8 cellular contexts compared by ENCODE assay signal in genomic region chr17:57739402-57740224, GRCh38. TPM values are rescaled to one million over a fixed set of nuclear protein-coding genes. Genes with fewer than 3 reads are reported as not detected.
DNase-seq lines count a peak whose midpoint lies in the region; ATAC-seq and TF ChIP-seq lines count a peak whose summit lies in the region.

No MANE protein-coding gene starts in this region.

- H3K4me3 ChIP-seq in retinal pigment epithelial cell (ENCODE audit: low read length): no peak overlapping the region

- peak; percentile 65 for ATAC-seq in GM21529 (IDR thresholded peaks at IDR 0.05; ENCODE audit: unreplicated experiment)

- TF ChIP-seq CTCF in retinal pigment epithelial cell (conservative IDR thresholded peaks at IDR 0.05; ENCODE audit: low read depth, low read length): peak; percentile 57

- DNase-seq in COR-L47 (lab: John Stamatoyannopoulos, UW) (peak; percentile 14), NCI-H69 (lab: John Stamatoyannopoulos, UW) (peak; percentile 84), dermis blood vessel endothelial cell (peak; percentile 15), retinal pigment epithelial cell (ENCODE audit: low read depth) (no peak), globus pallidus (ENCODE audit: low spot score) (no peak), cerebellar nuclear complex (lab: John Stamatoyannopoulos, UW) (no peak)
- DNase-seq in stimulated activated CD4-positive, alpha-beta T cell treated with anti-CD3 and anti-CD28 coated beads, Interleukin-4, amount 100 ng/mL, for 4 hours: no peak

RNA-seq across cellular contexts. Expression of gene CCDC182, which starts 5.5 kb away (rescaled TPM):
- not detected in 2 replicates for total RNA-seq in dermis blood vessel endothelial cell

Comparison
In these comparisons a context has a peak if more than half of its experiments do, and no peak if none do; other contexts are left out.
1. DNase-seq: peak in COR-L47 (single experiment), NCI-H69 (single experiment) and dermis blood vessel endothelial cell (single experiment); none in retinal pigment epithelial cell (single experiment), stimulated activated CD4-positive, alpha-beta T cell treated with anti-CD3 and anti-CD28 coated beads, Interleukin-4, amount 100 ng/mL, for 4 hours (0 of 2), globus pallidus (single experiment) and cerebellar nuclear complex (0 of 2).